ENCODE assay signal across 8 cellular contexts in genomic region chr4:125315571-125316390, GRCh38. TPM values are rescaled to one million over a fixed set of nuclear protein-coding genes. Genes with fewer than 3 reads are reported as not detected.
A peak's percentile ranks its signal among the peaks of the same experiment; 100 is the strongest.
DNase-seq lines count a peak whose midpoint lies in the region; ATAC-seq, FAIRE-seq and TF ChIP-seq lines count a peak whose summit lies in the region.

No MANE protein-coding gene starts in this region.

- H3K4me2 ChIP-seq in BLaER1 treated with 17β-estradiol and CSF1 and Interleukin-3, amounts not matched to agents 10 nM and 100 nM: peak overlapping the region; percentile 79 to 95 (median 87)
- peak overlapping the region; percentile 90 for H3K4me2 ChIP-seq in keratinocyte (ENCODE audit: control insufficient read depth, extremely low read depth, insufficient read depth, low read depth, low read length)

- H2AFZ ChIP-seq in keratinocyte (ENCODE audit: control insufficient read depth, low read length): peak overlapping the region; percentile 98

- no peaks in the 10 kb centered on the region for H3K36me3 ChIP-seq in BLaER1 treated with 17β-estradiol and CSF1 and Interleukin-3, amounts not matched to agents 10 nM and 100 nM
- no peaks in the 10 kb centered on the region for H3K36me3 ChIP-seq in keratinocyte (ENCODE audit: control insufficient read depth in 2 of 2, extremely low read depth in 1 of 2, insufficient read depth in 2 of 2, low read length in 2 of 2)
- H3K36me3 ChIP-seq in skeletal muscle tissue (ENCODE audit: control insufficient read depth in 3 of 3, insufficient read depth in 3 of 3, low read length in 3 of 3): peaks cover 0 to 9% (median 0%) of the 10 kb centered on the region in 3 donors

- peaks cover 11 to 19% (median 17%) of the 10 kb centered on the region in 11 experiments for H3K27me3 ChIP-seq in BLaER1 treated with 17β-estradiol and CSF1 and Interleukin-3, amounts not matched to agents 10 nM and 100 nM
- no peaks in the 10 kb centered on the region for H3K27me3 ChIP-seq in keratinocyte (ENCODE audit: control insufficient read depth, extremely low read depth, insufficient read depth, low read length)
- H3K27me3 ChIP-seq in skeletal muscle tissue (ENCODE audit: control insufficient read depth in 3 of 3, insufficient read depth in 3 of 3, low read length in 3 of 3): peaks cover 0 to 4% (median 0%) of the 10 kb centered on the region in 3 donors

- no peaks in the 10 kb centered on the region for H3K79me2 ChIP-seq in keratinocyte (ENCODE audit: control insufficient read depth, insufficient read depth, low read length)

- dilution Hi-C loops in keratinocyte (cut with MboI; ENCODE audit: extremely low pct_ligation_motif_present, low sequenced_read_pairs): no loop called here

- H3K4me1 ChIP-seq in BLaER1 treated with 17β-estradiol and CSF1 and Interleukin-3, amounts not matched to agents 10 nM and 100 nM: peaks cover 8 to 17% (median 15%) of the 10 kb centered on the region in 10 experiments
- H3K4me1 ChIP-seq in keratinocyte (ENCODE audit: control insufficient read depth, extremely low read depth, insufficient read depth, low read length) (peaks cover 8% of the 10 kb centered on the region), skeletal muscle tissue (ENCODE audit: control insufficient read depth in 3 of 3, insufficient read depth in 3 of 3, low read length in 3 of 3) (peaks cover 26 to 35% (median 34%) of the 10 kb centered on the region in 3 donors)

- H3K4me3 ChIP-seq in BLaER1 treated with 17β-estradiol and CSF1 and Interleukin-3, amounts not matched to agents 10 nM and 100 nM: peak overlapping the region; percentile 76 to 95 (median 86)
- H3K4me3 ChIP-seq in keratinocyte (ENCODE audit: control insufficient read depth in 2 of 3, extremely low read depth in 1 of 3, insufficient read depth in 2 of 3, low read depth in 1 of 3, low read length in 3 of 3) (peak overlapping the region; percentile 77 to 90 (median 83)), skeletal muscle tissue (ENCODE audit: low read length in 3 of 3) (peak overlapping the region; percentile 84 to 96 (median 92))

- ATAC-seq in GM21515 (IDR thresholded peaks at IDR 0.05; ENCODE audit: unreplicated experiment): no peak

- peaks cover 0 to 20% (median 14%) of the 10 kb centered on the region in 11 experiments; a peak in 19 of 22 replicates for H3K9me3 ChIP-seq in BLaER1 treated with 17β-estradiol and CSF1 and Interleukin-3, amounts not matched to agents 10 nM and 100 nM (replicated peaks in 1 of 11)
- H3K9me3 ChIP-seq in keratinocyte (ENCODE audit: control insufficient read depth, low read depth, low read length): no peaks in the 10 kb centered on the region
- no peaks in the 10 kb centered on the region for H3K9me3 ChIP-seq in skeletal muscle tissue (ENCODE audit: control insufficient read depth in 3 of 3, low read length in 3 of 3)

- peak overlapping the region; percentile 39 to 70 (median 62); a peak in 21 of 22 replicates for H3K27ac ChIP-seq in BLaER1 treated with 17β-estradiol and CSF1 and Interleukin-3, amounts not matched to agents 10 nM and 100 nM
- peak overlapping the region; percentile 90 for H3K27ac ChIP-seq in caudate nucleus (ENCODE audit: low read depth, low read length)
- H3K27ac ChIP-seq in keratinocyte (ENCODE audit: control insufficient read depth, insufficient read depth, low read length): no peak overlapping the region
- peak overlapping the region; percentile 89 for H3K27ac ChIP-seq in skeletal muscle tissue (ENCODE audit: low read depth, low read length)

- H3K9ac ChIP-seq in BLaER1 treated with 17β-estradiol and CSF1 and Interleukin-3, amounts not matched to agents 10 nM and 100 nM: peak overlapping the region; percentile 73 to 83 (median 79)
- peak overlapping the region; percentile 71 for H3K9ac ChIP-seq in keratinocyte (ENCODE audit: control insufficient read depth, extremely low read depth, insufficient read depth, low read length)
- peak overlapping the region; percentile 90 to 91 (median 91) for H3K9ac ChIP-seq in skeletal muscle tissue (ENCODE audit: low read depth in 1 of 3, low read length in 3 of 3)

- H3K9me1 ChIP-seq in keratinocyte (ENCODE audit: control insufficient read depth, extremely low read depth, insufficient read depth, low read length): no peaks in the 10 kb centered on the region

- peak in 2 of 3 experiments; percentile 10 to 38 for TF ChIP-seq CTCF in keratinocyte (optimal IDR thresholded peaks at IDR 0.05 in 1 of 3, IDR thresholded peaks at IDR 0.05 in 1 of 3, conservative IDR thresholded peaks at IDR 0.05 in 1 of 3; ENCODE audit: extremely low read depth in 1 of 3, insufficient read depth in 2 of 3, low read length in 3 of 3)

- no peak for TF ChIP-seq POLR2A in GM12892 (IDR thresholded peaks at IDR 0.05; ENCODE audit: low read depth, low read length)

- H4K20me1 ChIP-seq in BLaER1 treated with 17β-estradiol and CSF1 and Interleukin-3, amounts not matched to agents 10 nM and 100 nM: no peaks in the 10 kb centered on the region
- H4K20me1 ChIP-seq in keratinocyte (ENCODE audit: control insufficient read depth, extremely low read depth, insufficient read depth, low read length): no peaks in the 10 kb centered on the region

- DNase-seq in GM19239 (ENCODE audit: insufficient read length, low spot score): no peak
- DNase-seq in OCI-M1 (lab: John Stamatoyannopoulos, UW): peak; percentile 63
- DNase-seq in caudate nucleus (lab: John Stamatoyannopoulos, UW): peak in 48 of 61 donors; percentile 3 to 64 (median 38)
- no peak for DNase-seq in keratinocyte (ENCODE audit: low read depth, low spot score)
- DNase-seq in GM12892 (ENCODE audit: insufficient read length): no peak

- FAIRE-seq in GM19239 (lab: Jason Lieb, UNC) (peak; percentile 11), keratinocyte (lab: Jason Lieb, UNC) (no peak), GM12892 (lab: Jason Lieb, UNC) (no peak)

RNA-seq across cellular contexts. Expression of gene FAT4, which starts 1.0 kb away (rescaled TPM):
- 0.77 to 2.7 TPM (median 1.6 TPM) in 3 replicates for polyA plus RNA-seq in keratinocyte
- polyA plus RNA-seq in keratinocyte (2011; ENCODE audit: low read depth): 0.15 TPM
- polyA plus RNA-seq in keratinocyte (2011; cell fraction: cytosol; rRNA removed): 0.23 and 0.35 TPM in 2 replicates
- polyA plus RNA-seq in keratinocyte (2011; cell fraction: nucleus; rRNA removed): 3.6 and 3.8 TPM in 2 replicates
- polyA plus RNA-seq in keratinocyte (2012; ENCODE audit: low replicate concordance): 0.24 and 0.64 TPM in 2 replicates
- polyA minus RNA-seq in keratinocyte: 2.3 to 9.6 TPM (median 9.4 TPM) in 3 replicates
- 1.2 TPM for polyA minus RNA-seq in keratinocyte (2011; cell fraction: cytosol; rRNA and poly(A)+ RNA removed)
- 14.7 and 23.6 TPM in 2 replicates for polyA minus RNA-seq in keratinocyte (2011; cell fraction: nucleus; rRNA and poly(A)+ RNA removed)
- 66.3 TPM for total RNA-seq in skeletal muscle tissue
- not detected for polyA plus RNA-seq in GM12892 (2012; ENCODE audit: missing spikeins)

Comparison
In these comparisons a context has a peak if more than half of its experiments do, and no peak if none do; other contexts are left out.
1. DNase-seq: peak in OCI-M1 (single experiment) and caudate nucleus (48 of 61); none in GM19239 (single experiment), keratinocyte (single experiment) and GM12892 (single experiment).
2. Peak in every context shown above with its lines, with median percentiles within 50 percentile points of each other: H3K4me3 ChIP-seq and H3K9ac ChIP-seq.